8 cellular contexts compared by ENCODE assay signal in the genomic region with DNA sequence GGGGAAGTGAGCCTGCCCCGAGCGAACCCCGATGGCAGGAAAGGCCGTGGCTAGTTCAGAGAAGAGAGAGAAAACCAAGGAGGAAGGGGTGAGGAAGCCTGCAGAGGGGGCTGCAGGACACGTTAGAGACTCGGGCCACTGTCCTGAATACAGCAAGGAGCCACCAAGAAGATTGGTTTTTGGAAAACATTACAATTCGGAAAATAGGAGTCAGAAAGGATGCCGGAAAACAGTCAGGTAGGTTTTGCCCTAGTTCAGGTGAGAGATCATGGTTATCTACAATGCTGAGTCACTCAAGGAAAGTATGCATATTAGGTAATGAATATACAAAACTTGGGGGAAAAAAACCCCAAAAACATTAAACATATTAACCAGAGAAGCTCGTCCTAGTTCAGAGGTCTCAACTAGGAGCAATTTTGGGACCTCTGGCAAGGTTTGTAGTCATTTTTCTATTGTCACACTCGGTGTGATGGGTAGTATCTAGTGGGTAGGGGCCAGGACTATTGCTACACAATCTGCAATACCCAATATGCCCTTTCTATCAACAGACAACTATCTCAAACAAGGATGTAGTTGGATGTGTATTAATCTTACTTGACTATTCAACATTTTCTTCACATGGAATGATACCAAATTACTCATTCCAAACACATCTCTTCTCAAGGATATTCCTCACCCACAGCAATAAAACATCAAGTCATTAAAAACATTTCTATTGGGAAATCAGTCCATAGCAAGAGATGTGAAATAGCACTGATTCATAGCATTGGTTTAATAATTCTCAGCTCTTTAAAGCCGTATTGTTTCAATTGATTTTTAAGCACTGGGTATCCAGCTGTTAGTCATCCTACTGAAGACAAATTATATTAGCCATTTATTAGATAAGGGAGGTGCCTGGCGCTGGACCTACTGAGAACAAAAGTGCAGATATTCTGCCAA.
A peak's percentile ranks its signal among the peaks of the same experiment; 100 is the strongest.
DNase-seq lines count a peak whose midpoint lies in the region; ATAC-seq and TF ChIP-seq lines count a peak whose summit lies in the region.

No MANE protein-coding gene starts in this region.

- no peak overlapping the region for H3K4me3 ChIP-seq in CD8-positive, alpha-beta T cell (ENCODE audit: low read depth, low read length)
- no peak overlapping the region for H3K4me3 ChIP-seq in right lobe of liver

- peak overlapping the region; percentile 77 for H3K4me3 Mint-ChIP-seq in CD8-positive, alpha-beta T cell
- H3K4me3 Mint-ChIP-seq in central memory CD8-positive, alpha-beta T cell = peak overlapping the region; percentile 58

- WGBS in right lobe of liver (ENCODE audit: insufficient coverage, low coverage, low lambda C conversion rate, missing lambda C conversion rate) = 16% methylated on average over 12 of the region's 12 CpGs

- peaks cover 4% of the 10 kb centered on the region for H3K9me3 Mint-ChIP-seq in CD8-positive, alpha-beta T cell
- H3K9me3 Mint-ChIP-seq in central memory CD8-positive, alpha-beta T cell = no peaks in the 10 kb centered on the region

- no peaks in the 10 kb centered on the region for H3K4me1 ChIP-seq in CD8-positive, alpha-beta T cell (ENCODE audit: insufficient read depth, low read length)
- peaks cover 0 to 9% (median 0%) of the 10 kb centered on the region in 4 donors for H3K4me1 ChIP-seq in right lobe of liver

- peaks cover 9% of the 10 kb centered on the region for H3K4me1 Mint-ChIP-seq in CD8-positive, alpha-beta T cell (ENCODE audit: low read depth)
- H3K4me1 Mint-ChIP-seq in central memory CD8-positive, alpha-beta T cell = peaks cover 7% of the 10 kb centered on the region

- POLR2A ChIA-PET in CD8-positive, alpha-beta T cell (lab: Charles Lee) = no interaction called here

- H3K36me3 Mint-ChIP-seq in CD8-positive, alpha-beta T cell = peaks cover 6% of the 10 kb centered on the region
- peaks cover 4% of the 10 kb centered on the region for H3K36me3 Mint-ChIP-seq in central memory CD8-positive, alpha-beta T cell (ENCODE audit: insufficient read depth)

- no peak for TF ChIP-seq POLR2A in right lobe of liver (IDR thresholded peaks at IDR 0.05)

- H3K36me3 ChIP-seq in CD8-positive, alpha-beta T cell (ENCODE audit: insufficient read depth, low read length) = peaks cover 5% of the 10 kb centered on the region
- no peaks in the 10 kb centered on the region for H3K36me3 ChIP-seq in right lobe of liver

- no peaks in the 10 kb centered on the region for H3K27me3 ChIP-seq in CD8-positive, alpha-beta T cell (ENCODE audit: insufficient read depth, low read length)
- H3K27me3 ChIP-seq in right lobe of liver = no peaks in the 10 kb centered on the region

- no peaks in the 10 kb centered on the region for H3K9me3 ChIP-seq in CD8-positive, alpha-beta T cell (ENCODE audit: low read length)
- no peaks in the 10 kb centered on the region for H3K9me3 ChIP-seq in right lobe of liver

- H3K27me3 Mint-ChIP-seq in CD8-positive, alpha-beta T cell (ENCODE audit: low read depth) = no peaks in the 10 kb centered on the region
- no peaks in the 10 kb centered on the region for H3K27me3 Mint-ChIP-seq in central memory CD8-positive, alpha-beta T cell

- TF ChIP-seq CTCF in CD8-positive, alpha-beta T cell (IDR thresholded peaks at IDR 0.05) = peak; percentile 21
- TF ChIP-seq CTCF in right lobe of liver (IDR thresholded peaks at IDR 0.05) = peak; percentile 6 to 33 (median 22)

- H3K27ac Mint-ChIP-seq in CD8-positive, alpha-beta T cell = peak overlapping the region; percentile 58
- H3K27ac Mint-ChIP-seq in central memory CD8-positive, alpha-beta T cell (ENCODE audit: low read depth) = peak overlapping the region; percentile 83

- no peak overlapping the region for H3K27ac ChIP-seq in CD8-positive, alpha-beta T cell (ENCODE audit: low read depth, low read length)
- no peak overlapping the region for H3K27ac ChIP-seq in right lobe of liver

- intact Hi-C loops in CD8-positive, alpha-beta T cell (cut with DNase I, micrococcal nuclease) = loop anchor here in 1 of 2 experiments (1.0 to 5.0 kb wide), 3 partner anchors 34 to 366 kb away; no protein-coding TSS in a partner anchor
- intact Hi-C loops in right lobe of liver (cut with DNase I) = no loop called here

- CTCF ChIA-PET in CD8-positive, alpha-beta T cell (lab: Charles Lee) = interaction anchor here (1.1 to 3.4 kb wide), 6 partner anchors 23 to 365 kb away, joined by 3 to 13 read pairs (median 3); no protein-coding TSS in a partner anchor

- peak in 5 of 7 experiments; percentile 9 to 54 (median 25) for DNase-seq in CD8-positive, alpha-beta T cell
- peak; percentile 64 for DNase-seq in UCSD-AML1 (lab: John Stamatoyannopoulos, UW; ENCODE audit: unreplicated experiment)
- DNase-seq in central memory CD8-positive, alpha-beta T cell (ENCODE audit: low spot score in 2 of 2) = peak in 1 of 2 donors; percentile 12
- DNase-seq in right lobe of liver = no peak
- peak; percentile 8 to 55 (median 16) for DNase-seq in stimulated activated CD4-positive, alpha-beta T cell treated with anti-CD3 and anti-CD28 coated beads, TNF-alpha, amount 100 ng/mL, for 24 hours (ENCODE audit: low read depth in 3 of 3)
- DNase-seq in DMS153 treated with DMSO at 0.1 percent for 48 hours (lab: John Stamatoyannopoulos, UW; ENCODE audit: unreplicated experiment) = no peak

- ATAC-seq in CD8-positive, alpha-beta T cell = peak; percentile 67
- ATAC-seq in HG03460 (IDR thresholded peaks at IDR 0.05; ENCODE audit: unreplicated experiment) (peak; percentile 56), right lobe of liver (peak; percentile 51 to 61 (median 57)), HG02885 (IDR thresholded peaks at IDR 0.05; ENCODE audit: poor library complexity, unreplicated experiment) (no peak)
- peak; percentile 46 for ATAC-seq in central memory CD8-positive, alpha-beta T cell (replicated peaks; ENCODE audit: extremely low read depth, poor library complexity, severe bottlenecking)

Comparison
In these comparisons a context has a peak if more than half of its experiments do, and no peak if none do; other contexts are left out.
1. DNase-seq: peak in CD8-positive, alpha-beta T cell (5 of 7), UCSD-AML1 (single experiment) and stimulated activated CD4-positive, alpha-beta T cell treated with anti-CD3 and anti-CD28 coated beads, TNF-alpha, amount 100 ng/mL, for 24 hours (3 of 3); none in right lobe of liver (0 of 3) and DMS153 treated with DMSO at 0.1 percent for 48 hours (single experiment).